In the genomic region with DNA sequence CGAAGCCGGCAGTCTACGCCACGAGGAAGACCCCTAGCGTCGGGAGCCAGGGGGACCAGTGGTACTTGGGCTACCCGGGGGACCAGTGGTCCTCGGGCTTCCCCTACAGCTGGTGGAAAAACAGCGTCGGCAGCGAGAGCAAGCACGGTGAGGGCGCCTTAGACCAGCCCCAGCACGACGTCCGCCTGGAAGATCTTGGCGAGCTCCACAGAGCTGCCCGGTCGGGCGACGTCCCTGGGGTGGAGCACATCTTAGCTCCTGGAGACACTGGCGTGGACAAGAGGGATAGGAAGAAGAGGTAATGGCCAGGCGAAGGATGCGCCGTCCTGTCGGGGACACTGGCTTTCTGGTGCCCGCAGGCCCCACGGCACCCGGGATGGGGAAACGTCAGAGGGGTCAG, we compare ENCODE assay signal across 8 cellular contexts. TPM values are rescaled to one million over a fixed set of nuclear protein-coding genes. Genes with fewer than 3 reads are reported as not detected.
DNase-seq lines count a peak whose midpoint lies in the region; ATAC-seq and TF ChIP-seq lines count a peak whose summit lies in the region.
"Not testable (repeated sequence)": the region's sequence is repeated elsewhere in the genome, so short reads cannot be mapped to it uniquely, and the experiment has no call there.

No MANE protein-coding gene starts in this region.

- DNase-seq in GM12865 (ENCODE audit: low read depth): peak; percentile 7
- DNase-seq in activated CD4-positive, alpha-beta memory T cell treated with anti-CD3 and anti-CD28 coated beads for 36 hours; activated T-cell treated with anti-CD3 and anti-CD28 coated beads, Interleukin-2, amount 50 U/mL, for 72 hours; activated naive CD4-positive, alpha-beta T cell treated with anti-CD3 and anti-CD28 coated beads, Interleukin-2, amount 50 U/mL, for 72 hours (ENCODE audit: low spot score in 2 of 2); breast epithelium (ENCODE audit: low spot score in 2 of 2); left ventricle myocardium superior; aorta: not testable (repeated sequence)
- DNase-seq in stimulated activated naive CD8-positive, alpha-beta T cell treated with anti-CD3 and anti-CD28 coated beads, Interleukin-15, Interleukin-2, amounts not matched to agents 100 U/mL and 50 U/mL, for 24 hours: peak; percentile 22

- POLR2A ChIA-PET in activated CD4-positive, alpha-beta memory T cell treated with anti-CD3 and anti-CD28 coated beads for 36 hours (lab: Charles Lee): not testable (repeated sequence)

- not testable (repeated sequence) for H3K4me1 ChIP-seq in breast epithelium; aorta (ENCODE audit: control insufficient read depth in 1 of 2, insufficient read depth in 2 of 2, low read length in 2 of 2)

- not testable (repeated sequence) for H3K4me1 Mint-ChIP-seq in activated CD4-positive, alpha-beta memory T cell treated with anti-CD3 and anti-CD28 coated beads for 36 hours (ENCODE audit: low read depth); activated T-cell treated with anti-CD3 and anti-CD28 coated beads, Interleukin-2, amount 50 U/mL, for 72 hours (ENCODE audit: low read depth)

- TF ChIP-seq POLR2A in breast epithelium (IDR thresholded peaks at IDR 0.05): not testable (repeated sequence)

- H3K9me3 Mint-ChIP-seq in activated CD4-positive, alpha-beta memory T cell treated with anti-CD3 and anti-CD28 coated beads for 36 hours; activated T-cell treated with anti-CD3 and anti-CD28 coated beads, Interleukin-2, amount 50 U/mL, for 72 hours; activated naive CD4-positive, alpha-beta T cell treated with anti-CD3 and anti-CD28 coated beads, Interleukin-2, amount 50 U/mL, for 72 hours: not testable (repeated sequence)

- intact Hi-C loops in activated CD4-positive, alpha-beta memory T cell treated with anti-CD3 and anti-CD28 coated beads for 36 hours (cut with micrococcal nuclease); breast epithelium (cut with DNase I; ENCODE audit: low total_unique reads); left ventricle myocardium superior (cut with micrococcal nuclease); aorta (cut with DNase I): not testable (repeated sequence)

- not testable (repeated sequence) for H3K36me3 ChIP-seq in breast epithelium; aorta (ENCODE audit: control insufficient read depth in 1 of 2, insufficient read depth in 2 of 2, low read length in 1 of 2)

- 65 to 92% methylated on average over 17 to 30 of the region's 30 CpGs for WGBS in aorta, 2 donors

- H3K27me3 Mint-ChIP-seq in activated CD4-positive, alpha-beta memory T cell treated with anti-CD3 and anti-CD28 coated beads for 36 hours; activated T-cell treated with anti-CD3 and anti-CD28 coated beads, Interleukin-2, amount 50 U/mL, for 72 hours (ENCODE audit: low read depth): not testable (repeated sequence)

- H3K36me3 Mint-ChIP-seq in activated CD4-positive, alpha-beta memory T cell treated with anti-CD3 and anti-CD28 coated beads for 36 hours; activated T-cell treated with anti-CD3 and anti-CD28 coated beads, Interleukin-2, amount 50 U/mL, for 72 hours (ENCODE audit: insufficient read depth in 2 of 2); activated naive CD4-positive, alpha-beta T cell treated with anti-CD3 and anti-CD28 coated beads, Interleukin-2, amount 50 U/mL, for 72 hours: not testable (repeated sequence)

- not testable (repeated sequence) for H3K9me3 ChIP-seq in breast epithelium; aorta (ENCODE audit: control insufficient read depth, low read length)

- not testable (repeated sequence) for H3K27me3 ChIP-seq in breast epithelium; aorta (ENCODE audit: control insufficient read depth in 1 of 2, insufficient read depth in 2 of 2, low read length in 1 of 2)

- not testable (repeated sequence) for H3K27ac ChIP-seq in breast epithelium; aorta (ENCODE audit: low read depth in 1 of 2, low read length in 2 of 2)

- TF ChIP-seq CTCF in GM12865 (IDR thresholded peaks at IDR 0.05; ENCODE audit: insufficient read depth, low read depth, low read length, missing control alignments); breast epithelium (IDR thresholded peaks at IDR 0.05): not testable (repeated sequence)

- not testable (repeated sequence) for H3K27ac Mint-ChIP-seq in activated CD4-positive, alpha-beta memory T cell treated with anti-CD3 and anti-CD28 coated beads for 36 hours; activated T-cell treated with anti-CD3 and anti-CD28 coated beads, Interleukin-2, amount 50 U/mL, for 72 hours
- peak overlapping the region in 1 of 2 donors; percentile 48 for H3K27ac Mint-ChIP-seq in activated naive CD4-positive, alpha-beta T cell treated with anti-CD3 and anti-CD28 coated beads, Interleukin-2, amount 50 U/mL, for 72 hours

- peak overlapping the region; percentile 66 for H3K4me3 ChIP-seq in GM12865 (ENCODE audit: low read depth, low read length)
- peak overlapping the region in 2 of 3 donors; percentile 13 to 16 for H3K4me3 ChIP-seq in breast epithelium
- not testable (repeated sequence) for H3K4me3 ChIP-seq in aorta (ENCODE audit: low read length in 2 of 2)

- H3K4me3 Mint-ChIP-seq in activated CD4-positive, alpha-beta memory T cell treated with anti-CD3 and anti-CD28 coated beads for 36 hours: peak overlapping the region; percentile 20
- H3K4me3 Mint-ChIP-seq in activated T-cell treated with anti-CD3 and anti-CD28 coated beads, Interleukin-2, amount 50 U/mL, for 72 hours: peak overlapping the region in 1 of 2 donors; percentile 22

- CTCF ChIA-PET in activated CD4-positive, alpha-beta memory T cell treated with anti-CD3 and anti-CD28 coated beads for 36 hours (lab: Charles Lee): interaction anchor here (0.8 to 1.9 kb wide), 3 partner anchors 37 to 154 kb away, joined by 4 to 11 read pairs (median 5); no protein-coding TSS in a partner anchor

- ATAC-seq in activated T-cell treated with anti-CD3 and anti-CD28 coated beads, Interleukin-2, amount 50 U/mL, for 72 hours (replicated peaks in 1 of 2): peak; percentile 13 to 27
- peak; percentile 18 to 22 for ATAC-seq in activated naive CD4-positive, alpha-beta T cell treated with anti-CD3 and anti-CD28 coated beads, Interleukin-2, amount 50 U/mL, for 72 hours
- ATAC-seq in left ventricle myocardium superior: peak; percentile 44
- peak; percentile 31 for ATAC-seq in stimulated activated naive CD8-positive, alpha-beta T cell treated with anti-CD3 and anti-CD28 coated beads, Interleukin-15, Interleukin-2, amounts not matched to agents 100 U/mL and 50 U/mL, for 24 hours
- peak; percentile 67 for ATAC-seq in aorta (ENCODE audit: low FRiP score)

RNA-seq across cellular contexts. Expression of a gene that starts 0.4 kb away (rescaled TPM):
- 1 to 10 TPM; 4.7 to 5.4 TPM for total RNA-seq in activated CD4-positive, alpha-beta memory T cell treated with anti-CD3 and anti-CD28 coated beads for 36 hours
- 10 to 100 TPM in 1 of 2 donors, 1 to 10 TPM in 1; 3.1 to 13.3 TPM for total RNA-seq in activated T-cell treated with anti-CD3 and anti-CD28 coated beads, Interleukin-2, amount 50 U/mL, for 72 hours
- total RNA-seq in activated naive CD4-positive, alpha-beta T cell treated with anti-CD3 and anti-CD28 coated beads, Interleukin-2, amount 50 U/mL, for 72 hours: 10 to 100 TPM; 11.0 to 12.2 TPM
- 10 to 100 TPM in 1 of 3 donors, 1 to 10 TPM in 2; 1.8 to 20.6 (median 3.9) TPM for total RNA-seq in breast epithelium
- total RNA-seq in left ventricle myocardium superior: 1.9 TPM
- total RNA-seq in aorta: 10 to 100 TPM in 1 of 2 donors, 1 to 10 TPM in 1; 2.5 to 18.6 TPM
- 1 to 10 TPM in 1 of 2 donors, not detected in 1; 3.2 TPM for polyA plus RNA-seq in aorta

RNA-seq across cellular contexts. Expression of a gene that starts 36.8 kb away (rescaled TPM):
- total RNA-seq in activated CD4-positive, alpha-beta memory T cell treated with anti-CD3 and anti-CD28 coated beads for 36 hours: 1 to 10 TPM; 3.9 to 5.0 TPM
- total RNA-seq in activated T-cell treated with anti-CD3 and anti-CD28 coated beads, Interleukin-2, amount 50 U/mL, for 72 hours: 1 to 10 TPM; 6.9 to 8.4 TPM
- 1 to 10 TPM; 3.7 to 7.2 TPM for total RNA-seq in activated naive CD4-positive, alpha-beta T cell treated with anti-CD3 and anti-CD28 coated beads, Interleukin-2, amount 50 U/mL, for 72 hours
- 1 to 10 TPM; 3.5 to 10.0 (median 3.6) TPM for total RNA-seq in breast epithelium
- total RNA-seq in left ventricle myocardium superior: 1.4 TPM
- total RNA-seq in aorta: 1 to 10 TPM; 3.4 to 7.6 TPM
- 1 to 10 TPM; 1.0 to 2.1 TPM for polyA plus RNA-seq in aorta
